ENCODE assay signal across 1 cellular context in genomic region chr17:50013079-50013478, GRCh38.
A peak's percentile ranks its signal among the peaks of the same experiment; 100 is the strongest.
TF ChIP-seq lines count a peak whose summit lies in the region.

No MANE protein-coding gene starts in this region.

TF ChIP-seq in HepG2, 621 proteins besides CTCF, POLR2A, EP300 and RAD21:
- no peak for TF ChIP-seq MXD1 (CRISPR knock-in tag; IDR thresholded peaks at IDR 0.05)
- no peak for TF ChIP-seq ZBTB42 (CRISPR knock-in tag; IDR thresholded peaks at IDR 0.05)
- peak; percentile 84 for TF ChIP-seq ZNF224 (CRISPR knock-in tag; IDR thresholded peaks at IDR 0.05)
- TF ChIP-seq ZNF776 (CRISPR knock-in tag; IDR thresholded peaks at IDR 0.05): no peak
- no peak for TF ChIP-seq ONECUT2 (CRISPR knock-in tag; IDR thresholded peaks at IDR 0.05)
